8 cellular contexts compared by ENCODE assay signal in the genomic region with DNA sequence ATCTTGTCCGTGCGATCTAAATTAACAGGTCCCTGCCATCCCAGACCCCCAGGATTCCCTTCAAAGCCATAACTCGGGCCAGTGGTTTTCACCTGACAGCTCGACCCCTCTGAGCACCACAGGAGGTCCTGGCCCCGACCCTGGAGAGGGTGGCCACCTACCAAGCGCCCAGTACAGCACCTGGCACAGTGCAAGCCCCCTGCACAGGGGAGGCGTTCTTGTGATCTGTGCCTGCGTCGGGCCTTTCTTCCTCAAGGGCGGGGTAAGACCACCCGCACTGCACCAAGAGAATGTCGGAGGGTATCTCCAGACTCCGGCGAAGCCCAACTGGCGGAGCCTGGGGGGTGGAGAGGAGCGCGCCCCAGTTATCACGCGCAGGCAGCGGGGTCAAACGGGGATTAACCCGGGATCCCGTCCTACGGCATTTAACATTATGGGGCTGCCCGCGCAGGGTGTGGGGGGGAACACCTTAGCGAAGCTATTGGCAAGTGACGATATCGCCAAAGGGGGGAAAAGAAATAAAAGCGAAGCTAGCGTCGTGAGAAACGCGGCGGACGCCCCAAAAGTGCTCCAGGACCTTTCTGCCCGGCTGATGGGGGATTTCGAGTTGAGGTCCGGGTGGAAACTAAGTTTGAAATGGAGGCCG. TPM values are rescaled to one million over a fixed set of nuclear protein-coding genes. Genes with fewer than 3 reads are reported as not detected.
DNase-seq lines count a peak whose midpoint lies in the region; ATAC-seq and TF ChIP-seq lines count a peak whose summit lies in the region.

No MANE protein-coding gene starts in this region.

- peak overlapping the region; percentile 54 for H3K4me3 ChIP-seq in GM23338
- peak overlapping the region; percentile 67 for H3K4me3 ChIP-seq in ectodermal cell (ENCODE audit: insufficient read depth, low read depth, low read length)
- H3K4me3 ChIP-seq in mucosa of descending colon, result peak overlapping the region; percentile 44
- peak overlapping the region; percentile 48 to 91 (median 86) for H3K4me3 ChIP-seq in tibial nerve

- H3K4me2 ChIP-seq in GM23338, result peak overlapping the region; percentile 73

- H3K4me1 ChIP-seq in GM23338 (ENCODE audit: insufficient read depth), result peaks cover 11% of the 10 kb centered on the region; the same call in 1 of the 2 replicates
- H3K4me1 ChIP-seq in ectodermal cell (ENCODE audit: control insufficient read depth, insufficient read depth, low read length), result peaks cover 12% of the 10 kb centered on the region
- H3K4me1 ChIP-seq in mucosa of descending colon (ENCODE audit: low read depth), result peaks cover 26% of the 10 kb centered on the region
- H3K4me1 ChIP-seq in tibial nerve, result peaks cover 0 to 45% (median 28%) of the 10 kb centered on the region in 4 donors

- H3K27ac Mint-ChIP-seq in GM23338, result peak overlapping the region; percentile 98

- WGBS in ectodermal cell, 2 experiments, result 14 to 17% methylated on average over 40 of the region's 40 CpGs
- whole genome bisulfite sequencing in tibial nerve, 2 donors, result 1 to 2% methylated on average over 37 to 40 of the region's 40 CpGs

- peaks cover 11% of the 10 kb centered on the region for H3K9me3 Mint-ChIP-seq in GM23338

- intact Hi-C loops in mucosa of descending colon (cut with DNase I, micrococcal nuclease), result no loop called here

- H3K27ac ChIP-seq in GM23338 (ENCODE audit: low read depth) (peak overlapping the region; percentile 51), ectodermal cell (ENCODE audit: insufficient read depth, low read depth, low read length, poor library complexity, severe bottlenecking) (peak overlapping the region; percentile 95), tibial nerve (peak overlapping the region; percentile 97 to 99 (median 98))

- peak; percentile 2 for ATAC-seq in GM23338
- no peak for ATAC-seq in mucosa of descending colon
- ATAC-seq in GM21423 (IDR thresholded peaks at IDR 0.05; ENCODE audit: unreplicated experiment), result no peak

- H3K27me3 ChIP-seq in GM23338 (ENCODE audit: insufficient read depth) (no peaks in the 10 kb centered on the region), ectodermal cell (ENCODE audit: control insufficient read depth, insufficient read depth, low read length, poor library complexity, severe bottlenecking) (no peaks in the 10 kb centered on the region), tibial nerve (no peaks in the 10 kb centered on the region)

- peaks cover 37% of the 10 kb centered on the region for H3K36me3 Mint-ChIP-seq in GM23338 (ENCODE audit: low read depth)

- TF ChIP-seq CTCF in GM23338 (conservative IDR thresholded peaks at IDR 0.05; ENCODE audit: low read depth in 2 of 2) (peak in 1 of 2 experiments; percentile 13; a peak in 1 of 4 replicates), mucosa of descending colon (IDR thresholded peaks at IDR 0.05) (no peak), tibial nerve (IDR thresholded peaks at IDR 0.05) (no peak)

- no peaks in the 10 kb centered on the region for H3K9me2 ChIP-seq in GM23338 (ENCODE audit: insufficient read depth)

- DNase-seq in GM23338 (ENCODE audit: low spot score) (peak; percentile 65), T-helper 22 cell (ENCODE audit: low read depth) (peak; percentile 23), mucosa of descending colon (peak; percentile 59 to 81 (median 68)), tibial nerve (ENCODE audit: low spot score in 2 of 2) (no peak), MV-4-11 (lab: John Stamatoyannopoulos, UW) (no peak), NCI-H1694 (lab: John Stamatoyannopoulos, UW) (no peak)

- peaks cover 23% of the 10 kb centered on the region for H3K4me1 Mint-ChIP-seq in GM23338

- TF ChIP-seq POLR2A in tibial nerve (IDR thresholded peaks at IDR 0.05), result no peak

- H3K36me3 ChIP-seq in GM23338 (ENCODE audit: insufficient read depth) (peaks cover 19% of the 10 kb centered on the region), ectodermal cell (ENCODE audit: control insufficient read depth, insufficient read depth, low read length) (peaks cover 16% of the 10 kb centered on the region), mucosa of descending colon (ENCODE audit: low read depth) (peaks cover 10% of the 10 kb centered on the region), tibial nerve (peaks cover 0 to 17% (median 11%) of the 10 kb centered on the region in 3 donors)

- peaks cover 32% of the 10 kb centered on the region for H3K79me2 ChIP-seq in GM23338 (replicated peaks; ENCODE audit: insufficient read depth)

- peak overlapping the region; percentile 92 for H3K4me3 Mint-ChIP-seq in GM23338

- peaks cover 32% of the 10 kb centered on the region for H3F3A ChIP-seq in GM23338 (replicated peaks; ENCODE audit: low read depth)

- peaks cover 36% of the 10 kb centered on the region for H3K27me3 Mint-ChIP-seq in GM23338 (ENCODE audit: insufficient read depth, low read depth, poor library complexity)

- no peak for TF ChIP-seq EP300 in tibial nerve (IDR thresholded peaks at IDR 0.05)

- peak overlapping the region; percentile 89; the same call in 1 of the 2 replicates for H2AFZ ChIP-seq in GM23338

- no peaks in the 10 kb centered on the region for H3K9me3 ChIP-seq in ectodermal cell (ENCODE audit: control insufficient read depth, low read length)
- no peaks in the 10 kb centered on the region for H3K9me3 ChIP-seq in mucosa of descending colon
- H3K9me3 ChIP-seq in tibial nerve, result no peaks in the 10 kb centered on the region

- H4K20me1 ChIP-seq in GM23338 (replicated peaks; ENCODE audit: insufficient read depth), result peaks cover 24% of the 10 kb centered on the region

TF ChIP-seq in GM23338, 12 proteins besides CTCF, POLR2A, EP300 and RAD21 (continues in another document):
- TF ChIP-seq ZNF114 (CRISPR knock-in tag; IDR thresholded peaks at IDR 0.05), result no peak
- no peak for TF ChIP-seq CREB1 (CRISPR knock-in tag; IDR thresholded peaks at IDR 0.05; ENCODE audit: low read depth)
- no peak for TF ChIP-seq EZH2 (IDR thresholded peaks at IDR 0.05; ENCODE audit: low read depth, unreplicated experiment)
- TF ChIP-seq, protein P1, sequence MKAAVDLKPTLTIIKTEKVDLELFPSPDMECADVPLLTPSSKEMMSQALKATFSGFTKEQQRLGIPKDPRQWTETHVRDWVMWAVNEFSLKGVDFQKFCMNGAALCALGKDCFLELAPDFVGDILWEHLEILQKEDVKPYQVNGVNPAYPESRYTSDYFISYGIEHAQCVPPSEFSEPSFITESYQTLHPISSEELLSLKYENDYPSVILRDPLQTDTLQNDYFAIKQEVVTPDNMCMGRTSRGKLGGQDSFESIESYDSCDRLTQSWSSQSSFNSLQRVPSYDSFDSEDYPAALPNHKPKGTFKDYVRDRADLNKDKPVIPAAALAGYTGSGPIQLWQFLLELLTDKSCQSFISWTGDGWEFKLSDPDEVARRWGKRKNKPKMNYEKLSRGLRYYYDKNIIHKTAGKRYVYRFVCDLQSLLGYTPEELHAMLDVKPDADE (IDR thresholded peaks at IDR 0.05), result no peak
- TF ChIP-seq POLR2AphosphoS5 (IDR thresholded peaks at IDR 0.05; ENCODE audit: low read depth), result no peak
- no peak for TF ChIP-seq EZH2phosphoT487 (IDR thresholded peaks at IDR 0.05; ENCODE audit: unreplicated experiment)
- TF ChIP-seq STAT1 (IDR thresholded peaks at IDR 0.05; ENCODE audit: unreplicated experiment), result no peak
- no peak for TF ChIP-seq ZNF331 (CRISPR knock-in tag; IDR thresholded peaks at IDR 0.05; ENCODE audit: low read depth)
- TF ChIP-seq NANOG (IDR thresholded peaks at IDR 0.05; ENCODE audit: borderline replicate concordance), result no peak
- no peak for TF ChIP-seq JUNB (IDR thresholded peaks at IDR 0.05; ENCODE audit: unreplicated experiment)

RNA-seq across cellular contexts. Expression of a gene that starts 1.3 kb away (rescaled TPM):
- total RNA-seq in GM23338 (2014; rRNA removed; shearing (Covaris generic)), result 491 and 580 TPM in 2 replicates
- polyA plus RNA-seq in GM23338 (2016; fragmentation: Nextera tagmentation; extraction: Ambion mirVana), result 664 and 836 TPM in 2 replicates
- polyA plus RNA-seq in ectodermal cell (2013, experiment 1 of 4), result 894 TPM
- polyA plus RNA-seq in ectodermal cell (2013, experiment 2 of 4), result 733 TPM
- 568 TPM for polyA plus RNA-seq in ectodermal cell (2013, experiment 3 of 4)
- 599 TPM for polyA plus RNA-seq in ectodermal cell (2013, experiment 4 of 4)
- total RNA-seq in mucosa of descending colon (100 to 1,000 TPM; 267 to 317 (median 292) TPM), tibial nerve (100 to 1,000 TPM; 170 to 205 (median 179) TPM)

RNA-seq across cellular contexts. Expression of a gene that starts 19.5 kb away (rescaled TPM):
- total RNA-seq in GM23338 (2014; rRNA removed; shearing (Covaris generic)), result 66.2 and 79.9 TPM in 2 replicates
- polyA plus RNA-seq in GM23338 (2016; fragmentation: Nextera tagmentation; extraction: Ambion mirVana), result 186 and 193 TPM in 2 replicates
- polyA plus RNA-seq in ectodermal cell (2013, experiment 1 of 4), result 103 TPM
- 101 TPM for polyA plus RNA-seq in ectodermal cell (2013, experiment 2 of 4)
- 85.1 TPM for polyA plus RNA-seq in ectodermal cell (2013, experiment 3 of 4)
- 98.4 TPM for polyA plus RNA-seq in ectodermal cell (2013, experiment 4 of 4)
- 100 to 1,000 TPM; 275 to 315 (median 290) TPM for total RNA-seq in mucosa of descending colon
- total RNA-seq in tibial nerve, result 100 to 1,000 TPM in 3 of 4 donors, 10 to 100 TPM in 1; 81.8 to 135 (median 119) TPM

RNA-seq across cellular contexts. Expression of a gene that starts 27.0 kb away (rescaled TPM):
- 11.2 and 22.4 TPM in 2 replicates for total RNA-seq in GM23338 (2014; rRNA removed; shearing (Covaris generic))
- 19.4 and 21.4 TPM in 2 replicates for polyA plus RNA-seq in GM23338 (2016; fragmentation: Nextera tagmentation; extraction: Ambion mirVana)
- polyA plus RNA-seq in ectodermal cell (2013, experiment 1 of 4), result 6.9 TPM
- polyA plus RNA-seq in ectodermal cell (2013, experiment 2 of 4), result 4.8 TPM
- polyA plus RNA-seq in ectodermal cell (2013, experiment 3 of 4), result 3.6 TPM
- 4.4 TPM for polyA plus RNA-seq in ectodermal cell (2013, experiment 4 of 4)
- total RNA-seq in mucosa of descending colon (1 to 10 TPM; 3.8 to 5.4 (median 5.2) TPM), tibial nerve (10 to 100 TPM in 2 of 4 donors, 1 to 10 TPM in 2; 8.4 to 28.8 (median 11.6) TPM)

RNA-seq across cellular contexts. Expression of a gene that starts 38.4 kb away (rescaled TPM):
- total RNA-seq in GM23338 (2014; rRNA removed; shearing (Covaris generic)), result 0.87 TPM in 1 of 2 replicates, not detected in the other
- not detected in 2 replicates for polyA plus RNA-seq in GM23338 (2016; fragmentation: Nextera tagmentation; extraction: Ambion mirVana)
- polyA plus RNA-seq in ectodermal cell (2013, experiment 1 of 4), result 0.93 TPM
- polyA plus RNA-seq in ectodermal cell (2013, experiment 2 of 4), result 0.69 TPM
- polyA plus RNA-seq in ectodermal cell (2013, experiment 3 of 4), result 1.3 TPM
- polyA plus RNA-seq in ectodermal cell (2013, experiment 4 of 4), result 1.6 TPM
- total RNA-seq in mucosa of descending colon, result 1,000 to 10,000 TPM; 2,367 to 7,005 (median 6,199) TPM
- 1 to 10 TPM in 1 of 4 donors, under 1 TPM in 2, not detected in 1; 0.20 to 2.1 (median 0.63) TPM for total RNA-seq in tibial nerve

RNA-seq across cellular contexts. Expression of a gene that starts 48.3 kb away (rescaled TPM):
- total RNA-seq in GM23338 (2014; rRNA removed; shearing (Covaris generic)), result 8.2 and 8.4 TPM in 2 replicates
- polyA plus RNA-seq in GM23338 (2016; fragmentation: Nextera tagmentation; extraction: Ambion mirVana), result 2.7 and 3.4 TPM in 2 replicates
- polyA plus RNA-seq in ectodermal cell (2013, experiment 1 of 4), result 20.8 TPM
- polyA plus RNA-seq in ectodermal cell (2013, experiment 2 of 4), result 21.5 TPM
- 19.0 TPM for polyA plus RNA-seq in ectodermal cell (2013, experiment 3 of 4)
- polyA plus RNA-seq in ectodermal cell (2013, experiment 4 of 4), result 21.8 TPM
- 10 to 100 TPM; 32.3 to 67.2 (median 35.8) TPM for total RNA-seq in mucosa of descending colon
- total RNA-seq in tibial nerve, result 100 to 1,000 TPM; 108 to 154 (median 129) TPM

Comparison
In these comparisons a context has a peak if more than half of its experiments do, and no peak if none do; other contexts are left out.
1. DNase-seq: peak in GM23338 (single experiment), T-helper 22 cell (single experiment) and mucosa of descending colon (3 of 3); none in tibial nerve (0 of 2), MV-4-11 (single experiment) and NCI-H1694 (single experiment).
2. Peak in every context shown above with its lines, with median percentiles within 50 percentile points of each other: H3K27ac ChIP-seq and H3K4me3 ChIP-seq.